ENCODE assay signal across 1 cellular context in genomic region chr2:101697794-101698418, GRCh38.
TF ChIP-seq lines count a peak whose summit lies in the region.

No MANE protein-coding gene starts in this region.

TF ChIP-seq in GM12878, 131 proteins besides CTCF, POLR2A, EP300 and RAD21:
- TF ChIP-seq EGR1 (IDR thresholded peaks at IDR 0.05; ENCODE audit: borderline replicate concordance in 1 of 2, low read depth in 2 of 2, low read length in 2 of 2), result no peak
- TF ChIP-seq BHLHE40 (IDR thresholded peaks at IDR 0.05; ENCODE audit: borderline replicate concordance in 1 of 2, low read depth in 2 of 2, low read length in 1 of 2), result peak in 1 of 2 experiments; percentile 14; a peak in 1 of 4 replicates
- no peak for TF ChIP-seq SKIL (IDR thresholded peaks at IDR 0.05; ENCODE audit: low read depth, poor library complexity, severe bottlenecking)
- TF ChIP-seq GATAD2B (conservative IDR thresholded peaks at IDR 0.05; ENCODE audit: low read depth), result 0 out of 2 replicates have a peak, but pooled peaks have one; percentile 63
- peak; percentile 15; the same call in 1 of the 2 replicates for TF ChIP-seq BACH1 (IDR thresholded peaks at IDR 0.05; ENCODE audit: borderline replicate concordance)
- no peak for TF ChIP-seq REST (IDR thresholded peaks at IDR 0.05; ENCODE audit: low read depth, low read length)
- TF ChIP-seq ZSCAN29 (IDR thresholded peaks at IDR 0.05), result peak; percentile 56; the same call in 1 of the 2 replicates
- no peak for TF ChIP-seq LARP7 (IDR thresholded peaks at IDR 0.05)
- no peak for TF ChIP-seq GABPA (IDR thresholded peaks at IDR 0.05; ENCODE audit: low read depth)
- TF ChIP-seq TARDBP (IDR thresholded peaks at IDR 0.05; ENCODE audit: borderline replicate concordance), result no peak
